11 cellular contexts compared by ENCODE assay signal in genomic region chr22:50012201-50013181, GRCh38. TPM values are rescaled to one million over a fixed set of nuclear protein-coding genes. Genes with fewer than 3 reads are reported as not detected.
DNase-seq lines count a peak whose midpoint lies in the region; TF ChIP-seq lines count a peak whose summit lies in the region.
"Had no signal": no experiment of that assay in that cellular context is flagged by ENCODE, and none has a peak within 500 bp of the region (broad histone marks: within the 10 kb centered on the region; RNA-seq: fewer than 3 reads in every experiment).

TSS of gene IL17REL (minus strand) at chr22:50012765. CDS start at chr22:50012646, 119 bp downstream.

- no peak for TF ChIP-seq POLR2A in ovary (IDR thresholded peaks at IDR 0.05)

- TF ChIP-seq CTCF in ovary (IDR thresholded peaks at IDR 0.05), result no peak
- no peak for TF ChIP-seq CTCF in glutamatergic neuron (IDR thresholded peaks at IDR 0.05; ENCODE audit: partially characterized antibody, unreplicated experiment)

- H3K36me3 ChIP-seq in ovary, result no peaks in the 10 kb centered on the region

- 42 to 57% (median 47%) methylated on average over 30 of the region's 30 CpGs for WGBS in ovary, 3 donors

- TF ChIP-seq EP300 in ovary (IDR thresholded peaks at IDR 0.05), result no peak

- H3K4me3 Mint-ChIP-seq in IgD-negative memory B cell (peak within 1 kb of the TSS; percentile 38 to 83 (median 64)), glutamatergic neuron (ENCODE audit: unreplicated experiment) (no peak within 1 kb of the TSS)

- H3K4me1 ChIP-seq in ovary (ENCODE audit: insufficient read depth), result peaks cover 2% of the 10 kb centered on the region

- H3K9me3 Mint-ChIP-seq in IgD-negative memory B cell (no peaks in the 10 kb centered on the region), glutamatergic neuron (ENCODE audit: unreplicated experiment) (no peaks in the 10 kb centered on the region)

- no peak within 1 kb of the TSS for H3K4me3 ChIP-seq in ovary
- H3K4me3 ChIP-seq: A549 had no signal

- H3K27ac Mint-ChIP-seq in IgD-negative memory B cell (peak within 1 kb of the TSS in 2 of 3 donors; percentile 25 to 90), glutamatergic neuron (ENCODE audit: unreplicated experiment) (no peak within 1 kb of the TSS)
- H3K27ac Mint-ChIP-seq: nephron had no signal

- H3K36me3 Mint-ChIP-seq in IgD-negative memory B cell, result no peaks in the 10 kb centered on the region
- no peaks in the 10 kb centered on the region for H3K36me3 Mint-ChIP-seq in glutamatergic neuron (ENCODE audit: unreplicated experiment)

- intact Hi-C loops in ovary (cut with DNase I), result no loop called here

- no peak within 1 kb of the TSS for H3K27ac ChIP-seq in ovary
- H3K27ac ChIP-seq: A549 had no signal

- peaks cover 18% of the 10 kb centered on the region for H3K27me3 Mint-ChIP-seq in IgD-negative memory B cell
- H3K27me3 Mint-ChIP-seq in glutamatergic neuron (ENCODE audit: unreplicated experiment), result peaks cover 14% of the 10 kb centered on the region

- H3K4me1 Mint-ChIP-seq in IgD-negative memory B cell (peaks cover 0 to 22% (median 16%) of the 10 kb centered on the region in 3 donors), glutamatergic neuron (ENCODE audit: low read depth, unreplicated experiment) (no peaks in the 10 kb centered on the region)

- no peaks in the 10 kb centered on the region for H3K9me3 ChIP-seq in ovary
- H3K9me3 ChIP-seq: A549 had no signal

- peak; percentile 4 for DNase-seq in NCI-H2029 (lab: John Stamatoyannopoulos, UW)
- DNase-seq in NCI-H2029 treated with DMSO at 0.1 percent for 48 hours (lab: John Stamatoyannopoulos, UW), result no peak
- peak; percentile 61 for DNase-seq in epidermal melanocyte (ENCODE audit: insufficient read length, low spot score)
- peak in 3 of 5 donors; percentile 27 to 53 (median 27) for DNase-seq in ovary
- DNase-seq in SIG-M5 (lab: John Stamatoyannopoulos, UW), result no peak
- DNase-seq in glutamatergic neuron, result no peak
- DNase-seq in NCI-H187 treated with DMSO at 0.1 percent for 48 hours (lab: John Stamatoyannopoulos, UW), result no peak

- peaks cover 4% of the 10 kb centered on the region for H3K27me3 ChIP-seq in ovary

RNA-seq across cellular contexts. Expression of gene IL17REL, which starts in this region (rescaled TPM):
- polyA plus RNA-seq in IgD-negative memory B cell (not detected), ovary (under 1 TPM in 1 of 2 donors, not detected in 1; 0.05 TPM)
- total RNA-seq in ovary (under 1 TPM in 3 of 7 donors, not detected in 4; 0.10 to 0.18 (median 0.10) TPM), glutamatergic neuron (ENCODE audit: unreplicated experiment) (not detected)
- total RNA-seq: epithelial cell of proximal tubule had no signal

Comparison
In these comparisons a context has a peak if more than half of its experiments do, and no peak if none do; other contexts are left out.
1. DNase-seq: peak in NCI-H2029 (single experiment) and epidermal melanocyte (single experiment); none in NCI-H2029 treated with DMSO at 0.1 percent for 48 hours (single experiment), SIG-M5 (single experiment), glutamatergic neuron (single experiment) and NCI-H187 treated with DMSO at 0.1 percent for 48 hours (single experiment).
2. Peak in DNase-seq in ovary; RNA of the gene not detected or under 1 TPM.